Comparison of ENCODE assay signal across 8 cellular contexts in genomic region chr2:174023591-174024523, GRCh38. TPM values are rescaled to one million over a fixed set of nuclear protein-coding genes. Genes with fewer than 3 reads are reported as not detected.
DNase-seq lines count a peak whose midpoint lies in the region; ATAC-seq and TF ChIP-seq lines count a peak whose summit lies in the region.

No MANE protein-coding gene starts in this region.

- no peak for TF ChIP-seq CTCF in breast epithelium (IDR thresholded peaks at IDR 0.05)
- no peak for TF ChIP-seq CTCF in lower leg skin (IDR thresholded peaks at IDR 0.05)

- H3K9me3 ChIP-seq in breast epithelium (no peaks in the 10 kb centered on the region), subcutaneous abdominal adipose tissue (ENCODE audit: control insufficient read depth in 5 of 5, low read length in 5 of 5) (no peaks in the 10 kb centered on the region)

- peak overlapping the region; percentile 87 to 99 for H3K27ac ChIP-seq in breast epithelium
- H3K27ac ChIP-seq in subcutaneous abdominal adipose tissue (ENCODE audit: low read depth, low read length) = peak overlapping the region; percentile 91

- peak overlapping the region in 3 of 5 donors; percentile 31 to 69 (median 56) for H3K9ac ChIP-seq in subcutaneous abdominal adipose tissue (ENCODE audit: low read length in 5 of 5)

- DNase-seq in ELF-1 (ENCODE audit: low read depth, low spot score) = peak; percentile 98
- peak; percentile 58 for DNase-seq in NCI-H2227 treated with DMSO at 0.1 percent for 48 hours (lab: John Stamatoyannopoulos, UW)
- peak in 1 of 2 donors; percentile 89 for DNase-seq in breast epithelium (ENCODE audit: low spot score in 2 of 2)
- DNase-seq in lower leg skin (ENCODE audit: low spot score in 2 of 2) = peak; percentile 83 to 93
- no peak for DNase-seq in NCI-H2107 (lab: John Stamatoyannopoulos, UW)
- DNase-seq in germinal center (ENCODE audit: low spot score) = no peak

- TF ChIP-seq POLR2A in breast epithelium (IDR thresholded peaks at IDR 0.05) (peak; percentile 41), lower leg skin (IDR thresholded peaks at IDR 0.05) (no peak)

- peak overlapping the region in 2 of 3 donors; percentile 14 to 47 for H3K4me3 ChIP-seq in breast epithelium
- no peak overlapping the region for H3K4me3 ChIP-seq in lower leg skin (ENCODE audit: low read depth, poor library complexity, severe bottlenecking)
- H3K4me3 ChIP-seq in subcutaneous abdominal adipose tissue (ENCODE audit: low read depth in 1 of 5, low read length in 5 of 5) = peak overlapping the region in 3 of 5 donors; percentile 1 to 43 (median 10)

- H3K4me1 ChIP-seq in breast epithelium (peaks cover 0 to 24% of the 10 kb centered on the region in 2 donors), subcutaneous abdominal adipose tissue (ENCODE audit: control insufficient read depth in 5 of 5, insufficient read depth in 5 of 5, low read length in 5 of 5) (peaks cover 8 to 51% (median 37%) of the 10 kb centered on the region in 5 donors)

- WGBS in lower leg skin, 2 donors = 26 to 32% methylated on average over 18 of the region's 18 CpGs

- intact Hi-C loops in breast epithelium (cut with DNase I; ENCODE audit: low total_unique reads) (loop anchor here (1.0 kb wide), 1 partner anchor 33 kb away; no protein-coding TSS in a partner anchor), lower leg skin (cut with DNase I; ENCODE audit: low total_unique reads) (no loop called here)

- H3K27me3 ChIP-seq in breast epithelium (no peaks in the 10 kb centered on the region), subcutaneous abdominal adipose tissue (ENCODE audit: control insufficient read depth in 5 of 5, insufficient read depth in 4 of 5, low read length in 5 of 5) (no peaks in the 10 kb centered on the region)

- no peak for ATAC-seq in GM21390 (IDR thresholded peaks at IDR 0.05; ENCODE audit: unreplicated experiment)

- no peaks in the 10 kb centered on the region for H3K36me3 ChIP-seq in breast epithelium
- H3K36me3 ChIP-seq in subcutaneous abdominal adipose tissue (ENCODE audit: control insufficient read depth in 5 of 5, insufficient read depth in 5 of 5, low read length in 5 of 5) = no peaks in the 10 kb centered on the region

RNA-seq across cellular contexts. Expression of gene SP3, which starts 58.7 kb away (rescaled TPM):
- 100 to 1,000 TPM; 104 to 174 (median 134) TPM for total RNA-seq in breast epithelium
- 100 to 1,000 TPM in 3 of 4 donors, 10 to 100 TPM in 1; 99.1 to 209 (median 124) TPM for total RNA-seq in lower leg skin

Comparison
In these comparisons a context has a peak if more than half of its experiments do, and no peak if none do; other contexts are left out.
1. DNase-seq: peak in ELF-1 (single experiment), NCI-H2227 treated with DMSO at 0.1 percent for 48 hours (single experiment) and lower leg skin (2 of 2); none in NCI-H2107 (single experiment) and germinal center (single experiment).